Comparison of ENCODE assay signal across 8 cellular contexts in genomic region chr1:61050541-61051454, GRCh38. TPM values are rescaled to one million over a fixed set of nuclear protein-coding genes. Genes with fewer than 3 reads are reported as not detected.
DNase-seq lines count a peak whose midpoint lies in the region; ATAC-seq and TF ChIP-seq lines count a peak whose summit lies in the region.

No MANE protein-coding gene starts in this region.

- peaks cover 43% of the 10 kb centered on the region for H3K27me3 Mint-ChIP-seq in activated CD4-positive, alpha-beta memory T cell treated with anti-CD3 and anti-CD28 coated beads for 36 hours
- peaks cover 49% of the 10 kb centered on the region for H3K27me3 Mint-ChIP-seq in neural progenitor cell (ENCODE audit: insufficient read depth, low read depth)

- 1 to 7% methylated on average over 3 to 6 of the region's 86 CpGs for WGBS in gastroesophageal sphincter (ENCODE audit: low coverage in 1 of 2), 2 donors

- H3K9me3 ChIP-seq in gastroesophageal sphincter = no peaks in the 10 kb centered on the region
- no peaks in the 10 kb centered on the region for H3K9me3 ChIP-seq in neural progenitor cell (ENCODE audit: low read depth)

- H3K27me3 ChIP-seq in gastroesophageal sphincter = no peaks in the 10 kb centered on the region
- H3K27me3 ChIP-seq in neural progenitor cell = peaks cover 53% of the 10 kb centered on the region

- no peak for TF ChIP-seq EP300 in gastroesophageal sphincter (IDR thresholded peaks at IDR 0.05)

- no peak overlapping the region for H3K27ac Mint-ChIP-seq in activated CD4-positive, alpha-beta memory T cell treated with anti-CD3 and anti-CD28 coated beads for 36 hours
- peak overlapping the region; percentile 59 for H3K27ac Mint-ChIP-seq in neural progenitor cell

- H3K4me1 Mint-ChIP-seq in activated CD4-positive, alpha-beta memory T cell treated with anti-CD3 and anti-CD28 coated beads for 36 hours (ENCODE audit: low read depth) = peaks cover 24% of the 10 kb centered on the region
- H3K4me1 Mint-ChIP-seq in neural progenitor cell = peaks cover 43% of the 10 kb centered on the region

- H3K4me3 ChIP-seq in gastroesophageal sphincter (peak overlapping the region; percentile 87 to 94), neural progenitor cell (peak overlapping the region; percentile 70)

- H3K4me2 ChIP-seq in neural progenitor cell = peak overlapping the region; percentile 80

- H3K4me1 ChIP-seq in gastroesophageal sphincter (peaks cover 4 to 58% (median 13%) of the 10 kb centered on the region in 3 donors), neural progenitor cell (peaks cover 11% of the 10 kb centered on the region)

- H3K36me3 ChIP-seq in gastroesophageal sphincter (no peaks in the 10 kb centered on the region), neural progenitor cell (no peaks in the 10 kb centered on the region)

- peak; percentile 19 for ATAC-seq in HG02798 (IDR thresholded peaks at IDR 0.05; ENCODE audit: poor library complexity, unreplicated experiment)
- ATAC-seq in gastroesophageal sphincter = peak; percentile 75
- ATAC-seq in HG03571 (IDR thresholded peaks at IDR 0.05; ENCODE audit: unreplicated experiment) = no peak

- intact Hi-C loops in activated CD4-positive, alpha-beta memory T cell treated with anti-CD3 and anti-CD28 coated beads for 36 hours (cut with micrococcal nuclease) = loop anchor here (1.0 to 10.0 kb wide), 8 partner anchors 27 to 802 kb away; no protein-coding TSS in a partner anchor

- H3K4me3 Mint-ChIP-seq in activated CD4-positive, alpha-beta memory T cell treated with anti-CD3 and anti-CD28 coated beads for 36 hours = peak overlapping the region; percentile 73
- peak overlapping the region; percentile 86 for H3K4me3 Mint-ChIP-seq in neural progenitor cell

- H3K9me3 Mint-ChIP-seq in activated CD4-positive, alpha-beta memory T cell treated with anti-CD3 and anti-CD28 coated beads for 36 hours = no peaks in the 10 kb centered on the region
- H3K9me3 Mint-ChIP-seq in neural progenitor cell = no peaks in the 10 kb centered on the region

- CTCF ChIA-PET in activated CD4-positive, alpha-beta memory T cell treated with anti-CD3 and anti-CD28 coated beads for 36 hours (lab: Charles Lee) = interaction anchor here (0.5 to 4.2 kb wide), 57 partner anchors 8 to 802 kb away, joined by 3 to 64 read pairs (median 4); partner anchors contain the start of gene NFIA

- H2AFZ ChIP-seq in neural progenitor cell (replicated peaks) = peak overlapping the region; percentile 93

- DNase-seq in D341Med (ENCODE audit: low spot score) = peak; percentile 72
- DNase-seq in activated CD4-positive, alpha-beta memory T cell treated with anti-CD3 and anti-CD28 coated beads for 36 hours = peak; percentile 33
- DNase-seq in neural progenitor cell (ENCODE audit: low spot score) = peak; percentile 85
- DNase-seq in stimulated activated CD4-positive, alpha-beta T cell treated with anti-CD3 and anti-CD28 coated beads, Interleukin-2, amount 100 ng/mL, for 48 hours = no peak
- no peak for DNase-seq in HuH-7.5 (ENCODE audit: low spot score)

- peaks cover 23% of the 10 kb centered on the region for H3F3A ChIP-seq in neural progenitor cell (ENCODE audit: low read depth)

- no peak for TF ChIP-seq POLR2A in gastroesophageal sphincter (IDR thresholded peaks at IDR 0.05)

- H3K36me3 Mint-ChIP-seq in activated CD4-positive, alpha-beta memory T cell treated with anti-CD3 and anti-CD28 coated beads for 36 hours = no peaks in the 10 kb centered on the region
- no peaks in the 10 kb centered on the region for H3K36me3 Mint-ChIP-seq in neural progenitor cell

- peaks cover 38% of the 10 kb centered on the region for H4K20me1 ChIP-seq in neural progenitor cell (ENCODE audit: low read depth)

- H3K79me2 ChIP-seq in neural progenitor cell (ENCODE audit: low read depth) = no peaks in the 10 kb centered on the region

- no peak overlapping the region for H3K9ac ChIP-seq in neural progenitor cell

- H3K27ac ChIP-seq in gastroesophageal sphincter = peak overlapping the region; percentile 93 to 99 (median 98)
- no peak overlapping the region for H3K27ac ChIP-seq in neural progenitor cell

- TF ChIP-seq CTCF in gastroesophageal sphincter (IDR thresholded peaks at IDR 0.05) (no peak), neural progenitor cell (IDR thresholded peaks at IDR 0.05) (no peak)

- POLR2A ChIA-PET in activated CD4-positive, alpha-beta memory T cell treated with anti-CD3 and anti-CD28 coated beads for 36 hours (lab: Charles Lee) = interaction anchor here (0.7 to 4.7 kb wide), 10 partner anchors 11 to 590 kb away, joined by 3 to 31 read pairs (median 4); partner anchors contain the start of gene NFIA

RNA-seq across cellular contexts. Expression of gene NFIA, which starts 31.6 kb away (rescaled TPM):
- total RNA-seq in activated CD4-positive, alpha-beta memory T cell treated with anti-CD3 and anti-CD28 coated beads for 36 hours = 1 to 10 TPM; 5.3 to 7.1 TPM
- 100 to 1,000 TPM; 123 to 205 (median 149) TPM for total RNA-seq in gastroesophageal sphincter
- 1.7 and 5.3 TPM in 2 replicates for total RNA-seq in neural progenitor cell (ENCODE audit: low replicate concordance)

Comparison
In these comparisons a context has a peak if more than half of its experiments do, and no peak if none do; other contexts are left out.
1. DNase-seq: peak in D341Med (single experiment), activated CD4-positive, alpha-beta memory T cell treated with anti-CD3 and anti-CD28 coated beads for 36 hours (single experiment) and neural progenitor cell (single experiment); none in stimulated activated CD4-positive, alpha-beta T cell treated with anti-CD3 and anti-CD28 coated beads, Interleukin-2, amount 100 ng/mL, for 48 hours (0 of 2) and HuH-7.5 (single experiment).
2. RNA of gene NFIA, which starts 31.6 kb away (total RNA-seq): 123 to 205 TPM in gastroesophageal sphincter; 5.3 to 7.1 TPM in activated CD4-positive, alpha-beta memory T cell treated with anti-CD3 and anti-CD28 coated beads for 36 hours and 1.7 to 5.3 TPM in neural progenitor cell; every median in the first group is over 10 times any median in the second.